Comparison of ENCODE assay signal across 2 cellular contexts in genomic region chr10:68989317-68989990, GRCh38.
A peak's percentile ranks its signal among the peaks of the same experiment; 100 is the strongest.
TF ChIP-seq lines count a peak whose summit lies in the region.

No MANE protein-coding gene starts in this region.

TF ChIP-seq in K562, 482 proteins besides CTCF, POLR2A, EP300 and RAD21 (continues in another document):
- TF ChIP-seq RBBP5 (IDR thresholded peaks at IDR 0.05; ENCODE audit: borderline replicate concordance, insufficient read depth, low read length, poor library complexity, severe bottlenecking), result peak; percentile 12
- TF ChIP-seq, protein P1, sequence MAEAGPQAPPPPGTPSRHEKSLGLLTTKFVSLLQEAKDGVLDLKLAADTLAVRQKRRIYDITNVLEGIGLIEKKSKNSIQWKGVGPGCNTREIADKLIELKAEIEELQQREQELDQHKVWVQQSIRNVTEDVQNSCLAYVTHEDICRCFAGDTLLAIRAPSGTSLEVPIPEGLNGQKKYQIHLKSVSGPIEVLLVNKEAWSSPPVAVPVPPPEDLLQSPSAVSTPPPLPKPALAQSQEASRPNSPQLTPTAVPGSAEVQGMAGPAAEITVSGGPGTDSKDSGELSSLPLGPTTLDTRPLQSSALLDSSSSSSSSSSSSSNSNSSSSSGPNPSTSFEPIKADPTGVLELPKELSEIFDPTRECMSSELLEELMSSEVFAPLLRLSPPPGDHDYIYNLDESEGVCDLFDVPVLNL (CRISPR knock-in tag; IDR thresholded peaks at IDR 0.05; ENCODE audit: low read depth), result peak; percentile 9; the same call in 1 of the 2 replicates
- 0 out of 2 replicates have a peak, but pooled peaks have one; percentile 16 for TF ChIP-seq NCOA6 (IDR thresholded peaks at IDR 0.05)
- no peak for TF ChIP-seq LCOR (CRISPR knock-in tag; IDR thresholded peaks at IDR 0.05)
- TF ChIP-seq ZNF121 (CRISPR knock-in tag; conservative IDR thresholded peaks at IDR 0.05), result peak; percentile 84
- no peak for TF ChIP-seq NR1H2 (CRISPR knock-in tag; IDR thresholded peaks at IDR 0.05)
- 0 out of 2 replicates have a peak, but pooled peaks have one; percentile 4 for TF ChIP-seq HMGXB4 (CRISPR knock-in tag; IDR thresholded peaks at IDR 0.05)
- no peak for TF ChIP-seq SAFB (IDR thresholded peaks at IDR 0.05; ENCODE audit: borderline replicate concordance, low read depth, low read length)
- no peak for TF ChIP-seq FOXA3 (CRISPR knock-in tag; conservative IDR thresholded peaks at IDR 0.05 in 1 of 2, IDR thresholded peaks at IDR 0.05 in 1 of 2)
- TF ChIP-seq ZNF79 (CRISPR knock-in tag; IDR thresholded peaks at IDR 0.05; ENCODE audit: low read depth), result no peak
- no peak for TF ChIP-seq MED1 (CRISPR knock-in tag; IDR thresholded peaks at IDR 0.05; ENCODE audit: borderline replicate concordance)
- TF ChIP-seq TRIM24 (IDR thresholded peaks at IDR 0.05), result no peak
- TF ChIP-seq U2AF1 (optimal IDR thresholded peaks at IDR 0.05; ENCODE audit: low read depth, low read length), result no peak
- no peak for TF ChIP-seq CSDE1 (IDR thresholded peaks at IDR 0.05)
- TF ChIP-seq NRF1 (conservative IDR thresholded peaks at IDR 0.05 in 1 of 2, IDR thresholded peaks at IDR 0.05 in 1 of 2), result peak in 1 of 2 experiments; percentile 38; a peak in 2 of 4 replicates
- TF ChIP-seq HIVEP1 (CRISPR knock-in tag; IDR thresholded peaks at IDR 0.05), result 0 out of 2 replicates have a peak, but pooled peaks have one; percentile 29
- peak; percentile 32; the same call in 1 of the 2 replicates for TF ChIP-seq ZBTB40 (IDR thresholded peaks at IDR 0.05)
- TF ChIP-seq ZBTB40 (CRISPR knock-in tag; IDR thresholded peaks at IDR 0.05), result no peak

TF ChIP-seq in HepG2, 621 proteins besides CTCF, POLR2A, EP300 and RAD21:
- TF ChIP-seq ZNF780A (CRISPR knock-in tag; IDR thresholded peaks at IDR 0.05) (0 out of 2 replicates have a peak, but pooled peaks have one; percentile 27), ZNF121 (CRISPR knock-in tag; IDR thresholded peaks at IDR 0.05) (peak; percentile 43; the same call in 1 of the 2 replicates), RXRA (CRISPR knock-in tag; IDR thresholded peaks at IDR 0.05) (no peak), PRDM4 (CRISPR knock-in tag; IDR thresholded peaks at IDR 0.05; ENCODE audit: borderline replicate concordance) (no peak), SP4 (CRISPR knock-in tag; IDR thresholded peaks at IDR 0.05) (peak; percentile 3; the same call in 1 of the 2 replicates), CCDC6 (CRISPR knock-in tag; IDR thresholded peaks at IDR 0.05) (0 out of 2 replicates have a peak, but pooled peaks have one; percentile 5), TSC22D2 (CRISPR knock-in tag; IDR thresholded peaks at IDR 0.05; ENCODE audit: borderline replicate concordance) (0 out of 2 replicates have a peak, but pooled peaks have one; percentile 6)
